ENCODE assay signal across 1 cellular context in the genomic region with DNA sequence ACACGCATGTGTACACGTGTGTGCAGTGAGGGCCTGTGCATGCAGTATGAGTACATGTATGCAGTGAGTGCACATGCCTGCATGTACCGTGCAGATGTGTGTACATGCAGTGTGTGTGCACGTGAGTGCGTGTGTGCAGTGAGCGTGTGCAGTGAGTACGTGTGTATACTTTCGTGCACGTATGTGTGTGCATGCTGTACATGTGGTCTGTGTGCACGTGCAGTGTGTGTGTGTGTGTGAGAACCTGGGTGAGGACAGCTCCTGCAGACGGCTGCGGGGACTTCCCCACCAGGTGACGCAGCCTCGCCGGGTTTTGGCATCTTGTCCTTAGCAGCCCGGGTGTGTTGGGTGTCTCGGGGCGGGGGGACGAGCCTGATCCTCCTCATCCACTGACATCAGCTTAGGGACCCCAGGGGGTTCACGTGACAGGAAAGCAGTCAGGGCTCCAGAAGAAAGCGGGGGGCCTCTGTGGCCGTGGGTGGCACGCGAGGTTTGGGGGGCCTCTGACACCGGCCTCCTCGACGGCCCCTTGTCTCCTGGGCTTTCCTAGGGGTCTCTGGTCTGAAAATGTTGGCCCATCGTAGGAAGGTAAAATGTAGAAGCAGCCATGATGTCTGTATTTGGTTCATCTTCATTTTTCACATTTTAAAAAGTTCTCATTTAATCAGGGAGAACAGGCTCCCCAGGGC.
TF ChIP-seq lines count a peak whose summit lies in the region.

No MANE protein-coding gene starts in this region.

TF ChIP-seq in IMR-90, 13 proteins besides CTCF, POLR2A, EP300 and RAD21:
- TF ChIP-seq NFE2L2 (IDR thresholded peaks at IDR 0.05; ENCODE audit: low read depth, low read length) = no peak
- TF ChIP-seq CHD1 (IDR thresholded peaks at IDR 0.05; ENCODE audit: low read depth, low read length) = no peak
- no peak for TF ChIP-seq MXI1 (IDR thresholded peaks at IDR 0.05; ENCODE audit: borderline replicate concordance, low read depth, low read length)
- no peak for TF ChIP-seq MAZ (IDR thresholded peaks at IDR 0.05; ENCODE audit: borderline replicate concordance, low read depth, low read length)
- TF ChIP-seq, protein P1, sequence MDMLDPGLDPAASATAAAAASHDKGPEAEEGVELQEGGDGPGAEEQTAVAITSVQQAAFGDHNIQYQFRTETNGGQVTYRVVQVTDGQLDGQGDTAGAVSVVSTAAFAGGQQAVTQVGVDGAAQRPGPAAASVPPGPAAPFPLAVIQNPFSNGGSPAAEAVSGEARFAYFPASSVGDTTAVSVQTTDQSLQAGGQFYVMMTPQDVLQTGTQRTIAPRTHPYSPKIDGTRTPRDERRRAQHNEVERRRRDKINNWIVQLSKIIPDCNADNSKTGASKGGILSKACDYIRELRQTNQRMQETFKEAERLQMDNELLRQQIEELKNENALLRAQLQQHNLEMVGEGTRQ (IDR thresholded peaks at IDR 0.05; ENCODE audit: low read depth, low read length) = no peak
- TF ChIP-seq BHLHE40 (IDR thresholded peaks at IDR 0.05; ENCODE audit: low read depth, low read length) = no peak
- TF ChIP-seq, protein P2, sequence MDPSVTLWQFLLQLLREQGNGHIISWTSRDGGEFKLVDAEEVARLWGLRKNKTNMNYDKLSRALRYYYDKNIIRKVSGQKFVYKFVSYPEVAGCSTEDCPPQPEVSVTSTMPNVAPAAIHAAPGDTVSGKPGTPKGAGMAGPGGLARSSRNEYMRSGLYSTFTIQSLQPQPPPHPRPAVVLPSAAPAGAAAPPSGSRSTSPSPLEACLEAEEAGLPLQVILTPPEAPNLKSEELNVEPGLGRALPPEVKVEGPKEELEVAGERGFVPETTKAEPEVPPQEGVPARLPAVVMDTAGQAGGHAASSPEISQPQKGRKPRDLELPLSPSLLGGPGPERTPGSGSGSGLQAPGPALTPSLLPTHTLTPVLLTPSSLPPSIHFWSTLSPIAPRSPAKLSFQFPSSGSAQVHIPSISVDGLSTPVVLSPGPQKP (IDR thresholded peaks at IDR 0.05; ENCODE audit: borderline replicate concordance, low read depth, low read length) = no peak
- no peak for TF ChIP-seq SMC3 (IDR thresholded peaks at IDR 0.05; ENCODE audit: low read depth, low read length)
- TF ChIP-seq RFX5 (IDR thresholded peaks at IDR 0.05; ENCODE audit: low read depth, low read length) = no peak
- TF ChIP-seq CEBPB (IDR thresholded peaks at IDR 0.05; ENCODE audit: low read depth, low read length) = no peak
- TF ChIP-seq RCOR1 (IDR thresholded peaks at IDR 0.05; ENCODE audit: insufficient replicate concordance, low read length) = no peak
